In the genomic region with DNA sequence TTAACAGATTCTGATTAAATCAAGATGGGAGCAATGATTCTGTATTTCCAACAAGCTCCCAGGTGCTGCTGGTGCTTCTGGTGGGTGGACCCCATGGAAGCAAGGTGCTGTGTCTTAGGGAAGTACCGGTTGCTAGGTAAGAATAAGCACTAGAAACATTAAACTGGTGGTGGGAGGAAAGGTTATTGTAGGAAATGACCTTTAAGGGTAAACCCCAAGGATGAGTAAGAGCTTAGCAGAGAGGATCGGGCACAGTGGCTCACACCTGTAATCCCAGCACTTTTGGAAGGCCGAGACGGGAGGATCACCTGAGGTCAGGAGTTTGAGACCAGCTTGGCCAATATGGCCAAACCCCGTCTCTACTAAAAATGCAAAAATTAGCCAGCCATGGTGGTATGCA, we compare ENCODE assay signal across 12 cellular contexts.
"Had no signal": no experiment of that assay in that cellular context is flagged by ENCODE, and none has a peak within 500 bp of the region (broad histone marks: within the 10 kb centered on the region; RNA-seq: fewer than 3 reads in every experiment).

No MANE protein-coding gene starts in this region.

- H3K27me3 Mint-ChIP-seq: central memory CD8-positive, alpha-beta T cell had no signal

- H3K27ac ChIP-seq: body of pancreas, heart right ventricle, left lung, tibial nerve had no signal

- H3K27me3 ChIP-seq: body of pancreas, heart right ventricle, left lung, tibial nerve had no signal

- H3K9me3 Mint-ChIP-seq: central memory CD8-positive, alpha-beta T cell; neural crest cell had no signal

- H3K4me3 ChIP-seq: body of pancreas, heart right ventricle, left lung, tibial nerve had no signal

- H3K4me3 Mint-ChIP-seq: central memory CD8-positive, alpha-beta T cell; neural crest cell had no signal

- H3K9me3 ChIP-seq: body of pancreas, heart right ventricle, left lung, tibial nerve had no signal

- DNase-seq: activated CD4-positive, alpha-beta T cell treated with anti-CD3 and anti-CD28 coated beads for 1 hour; activated gamma-delta T cell; effector memory CD4-positive, alpha-beta T cell; heart right ventricle; left lung; stimulated activated CD4-positive, alpha-beta T cell treated with anti-CD3 and anti-CD28 coated beads, Interleukin-4, amount 100 ng/mL, for 24 hours; SW 1271; T-helper 9 cell had no signal

- ATAC-seq: body of pancreas, heart right ventricle, left lung had no signal
